In genomic region chr4:74535471-74535870, GRCh38 we compare ENCODE assay signal across 20 cellular contexts.
"Had no signal": no experiment of that assay in that cellular context is flagged by ENCODE, and none has a peak within 500 bp of the region (broad histone marks: within the 10 kb centered on the region; RNA-seq: fewer than 3 reads in every experiment).

No MANE protein-coding gene starts in this region.

- H3K27ac Mint-ChIP-seq: activated CD4-positive, alpha-beta T cell treated with anti-CD3 and anti-CD28 coated beads for 36 hours; activated naive CD4-positive, alpha-beta T cell treated with anti-CD3 and anti-CD28 coated beads for 36 hours; activated naive CD8-positive, alpha-beta T cell treated with anti-CD3 and anti-CD28 coated beads for 36 hours; endodermal cell; natural killer cell treated with Interleukin-12 subunit alpha and Interleukin-12 subunit beta and Interleukin-15 and Interleukin-18, amount 100 ng/mL, for 72 hours had no signal

- H3K4me1 Mint-ChIP-seq: activated CD4-positive, alpha-beta T cell treated with anti-CD3 and anti-CD28 coated beads for 36 hours; activated naive CD8-positive, alpha-beta T cell treated with anti-CD3 and anti-CD28 coated beads for 36 hours; endodermal cell had no signal

- H3K9me3 Mint-ChIP-seq: activated naive CD4-positive, alpha-beta T cell treated with anti-CD3 and anti-CD28 coated beads for 36 hours; activated naive CD8-positive, alpha-beta T cell treated with anti-CD3 and anti-CD28 coated beads for 36 hours; endodermal cell; natural killer cell treated with Interleukin-12 subunit alpha and Interleukin-12 subunit beta and Interleukin-15 and Interleukin-18, amount 100 ng/mL, for 72 hours had no signal

- H3K4me3 ChIP-seq: adrenal gland, ascending aorta, gastrocnemius medialis, right atrium auricular region, spleen, suprapubic skin, tibial artery had no signal

- H3K27me3 ChIP-seq: adrenal gland, ascending aorta, brain microvascular endothelial cell, gastrocnemius medialis, right atrium auricular region, suprapubic skin, tibial artery had no signal

- H3K4me1 ChIP-seq: adrenal gland, ascending aorta, gastrocnemius medialis, right atrium auricular region, spleen, suprapubic skin, tibial artery had no signal

- H3K36me3 Mint-ChIP-seq: activated naive CD8-positive, alpha-beta T cell treated with anti-CD3 and anti-CD28 coated beads for 36 hours; natural killer cell treated with Interleukin-12 subunit alpha and Interleukin-12 subunit beta and Interleukin-15 and Interleukin-18, amount 100 ng/mL, for 72 hours had no signal

- H3K9me3 ChIP-seq: adrenal gland, ascending aorta, gastrocnemius medialis, right atrium auricular region, spleen, suprapubic skin, tibial artery had no signal

- H3K27ac ChIP-seq: adrenal gland, ascending aorta, brain microvascular endothelial cell, gastrocnemius medialis, right atrium auricular region, spleen, suprapubic skin, tibial artery had no signal

- DNase-seq: activated CD4-positive, alpha-beta T cell treated with anti-CD3 and anti-CD28 coated beads for 36 hours; activated CD4-positive, CD25-positive, alpha-beta regulatory T cell; activated effector memory CD4-positive, alpha-beta T cell treated with anti-CD3 and anti-CD28 coated beads, Interleukin-2, amount 50 U/mL, for 16 hours; activated naive CD4-positive, alpha-beta T cell treated with anti-CD3 and anti-CD28 coated beads for 36 hours; activated naive CD8-positive, alpha-beta T cell treated with anti-CD3 and anti-CD28 coated beads for 36 hours; activated T-cell treated with anti-CD3 and anti-CD28 coated beads for 4 hours; adrenal gland; brain microvascular endothelial cell; endodermal cell; gastrocnemius medialis; glutamatergic neuron; islet precursor cell; left cardiac atrium; spleen; stimulated activated naive CD4-positive, alpha-beta T cell; tibial artery had no signal

- H3K4me3 Mint-ChIP-seq: activated CD4-positive, alpha-beta T cell treated with anti-CD3 and anti-CD28 coated beads for 36 hours; activated naive CD4-positive, alpha-beta T cell treated with anti-CD3 and anti-CD28 coated beads for 36 hours; activated naive CD8-positive, alpha-beta T cell treated with anti-CD3 and anti-CD28 coated beads for 36 hours; endodermal cell; natural killer cell treated with Interleukin-12 subunit alpha and Interleukin-12 subunit beta and Interleukin-15 and Interleukin-18, amount 100 ng/mL, for 72 hours had no signal

- H3K36me3 ChIP-seq: adrenal gland, ascending aorta, brain microvascular endothelial cell, gastrocnemius medialis, right atrium auricular region, spleen, suprapubic skin, tibial artery had no signal

- ATAC-seq: activated CD4-positive, alpha-beta T cell treated with anti-CD3 and anti-CD28 coated beads for 36 hours; gastrocnemius medialis; left cardiac atrium; natural killer cell treated with Interleukin-12 subunit alpha and Interleukin-12 subunit beta and Interleukin-15 and Interleukin-18, amount 100 ng/mL, for 72 hours had no signal
